ENCODE assay signal across 28 cellular contexts in genomic region chr7:46387646-46388045, GRCh38.
DNase-seq lines count a peak whose midpoint lies in the region; ATAC-seq and TF ChIP-seq lines count a peak whose summit lies in the region.
"Had no signal": no experiment of that assay in that cellular context is flagged by ENCODE, and none has a peak within 500 bp of the region (broad histone marks: within the 10 kb centered on the region; RNA-seq: fewer than 3 reads in every experiment).

No MANE protein-coding gene starts in this region.

- no peak for TF ChIP-seq CTCF in fibroblast of pulmonary artery (IDR thresholded peaks at IDR 0.05; ENCODE audit: low read length, missing control alignments)

- DNase-seq in GM03348 (ENCODE audit: low spot score): peak; percentile 36
- DNase-seq in amniotic epithelial cell (ENCODE audit: low read depth): peak; percentile 83
- DNase-seq in fibroblast of pulmonary artery (ENCODE audit: low read depth): peak; percentile 78
- DNase-seq in stromal cell of bone marrow (ENCODE audit: low read depth): peak; percentile 69
- DNase-seq in activated T-cell treated with anti-CD3 and anti-CD28 coated beads for 4 hours: no peak
- DNase-seq: activated CD4-positive, alpha-beta T cell treated with anti-CD3 and anti-CD28 coated beads for 36 hours; activated naive CD4-positive, alpha-beta T cell treated with anti-CD3 and anti-CD28 coated beads, Interleukin-2, amount 50 U/mL, for 16 hours; activated T-cell treated with anti-CD3 and anti-CD28 coated beads, Interleukin-2, amount 50 U/mL, for 72 hours; AML-193; CD8-positive, alpha-beta T cell; DMS153; effector CD8-positive, alpha-beta T cell; GF-D8; head of caudate nucleus; left lung; MV-4-11; natural killer cell; NCI-H1694; NCI-H345; NCI-H774; ovary; PC-9; right lobe of liver; T-helper 1 cell had no signal

- TF ChIP-seq POLR2A in GM18505 (IDR thresholded peaks at IDR 0.05; ENCODE audit: borderline replicate concordance, extremely low read depth, insufficient read depth, insufficient read length): no peak

- H3K4me3 ChIP-seq in fibroblast of pulmonary artery (replicated peaks; ENCODE audit: low read depth, low read length): no peak overlapping the region
- H3K4me3 ChIP-seq: left lung, ovary, PC-9, right lobe of liver, SJSA1 had no signal

- ATAC-seq in GM18505 (IDR thresholded peaks at IDR 0.05; ENCODE audit: unreplicated experiment): no peak
- no peak for ATAC-seq in GM18867 (IDR thresholded peaks at IDR 0.05; ENCODE audit: unreplicated experiment)
- ATAC-seq: activated CD4-positive, alpha-beta T cell treated with anti-CD3 and anti-CD28 coated beads for 36 hours; activated T-cell treated with anti-CD3 and anti-CD28 coated beads, Interleukin-2, amount 50 U/mL, for 72 hours; CD8-positive, alpha-beta T cell; esophagus mucosa; left lung; natural killer cell; right lobe of liver had no signal
